Comparison of ENCODE assay signal across 25 cellular contexts in genomic region chr2:166959556-166959955, GRCh38.
"Had no signal": no experiment of that assay in that cellular context is flagged by ENCODE, and none has a peak within 500 bp of the region (broad histone marks: within the 10 kb centered on the region; RNA-seq: fewer than 3 reads in every experiment).

No MANE protein-coding gene starts in this region.

- H3K4me1 ChIP-seq: SJSA1 had no signal

- H3K36me3 ChIP-seq: SJSA1, WERI-Rb-1 had no signal

- H3K27ac Mint-ChIP-seq: activated CD8-positive, alpha-beta T cell treated with anti-CD3 and anti-CD28 coated beads, Interleukin-2, amount 10 ng/mL, durations not matched to agents 7 days and 5 days; T-helper 17 cell had no signal

- H3K9me3 ChIP-seq: body of pancreas, SJSA1 had no signal

- H3K27me3 Mint-ChIP-seq: activated naive CD4-positive, alpha-beta T cell treated with anti-CD3 and anti-CD28 coated beads, Interleukin-2, amount 50 U/mL, for 24 hours; T-helper 17 cell had no signal

- DNase-seq: activated CD4-positive, alpha-beta T cell treated with anti-CD3 and anti-CD28 coated beads for 4 hours; activated CD4-positive, alpha-beta T cell treated with anti-CD3 and anti-CD28 coated beads, Interleukin-2, amount 50 U/mL, for 4 hours; activated CD8-positive, alpha-beta memory T cell treated with anti-CD3 and anti-CD28 coated beads, Interleukin-2, amount 50 U/mL, for 48 hours; activated CD8-positive, alpha-beta T cell treated with anti-CD3 and anti-CD28 coated beads, Interleukin-2, amount 10 ng/mL, durations not matched to agents 7 days and 5 days; activated naive CD4-positive, alpha-beta T cell; activated T-cell treated with anti-CD3 and anti-CD28 coated beads, Interleukin-2, amount 50 U/mL, for 1 hour; aorta; body of pancreas; central memory CD4-positive, alpha-beta T cell; KG1; NCI-H1048; NCI-H146; NCI-H1930; NCI-H2171 treated with DMSO at 0.1 percent for 48 hours; NCI-H226; NCI-H526; NCI-H774; NK-92 treated with Interleukin-12 subunit alpha and Interleukin-12 subunit beta, amount 100 ng/mL, for 24 hours; SHP77; T-helper 17 cell; T1000; WERI-Rb-1 had no signal

- H3K36me3 Mint-ChIP-seq: activated naive CD4-positive, alpha-beta T cell treated with anti-CD3 and anti-CD28 coated beads, Interleukin-2, amount 50 U/mL, for 24 hours had no signal

- H3K4me3 ChIP-seq: body of pancreas, SJSA1 had no signal

- H3K9me3 Mint-ChIP-seq: activated naive CD4-positive, alpha-beta T cell treated with anti-CD3 and anti-CD28 coated beads, Interleukin-2, amount 50 U/mL, for 24 hours had no signal

- H3K4me3 Mint-ChIP-seq: activated CD8-positive, alpha-beta T cell treated with anti-CD3 and anti-CD28 coated beads, Interleukin-2, amount 10 ng/mL, durations not matched to agents 7 days and 5 days; activated naive CD4-positive, alpha-beta T cell treated with anti-CD3 and anti-CD28 coated beads, Interleukin-2, amount 50 U/mL, for 24 hours; T-helper 17 cell had no signal

- ATAC-seq: activated CD4-positive, CD25-positive, alpha-beta regulatory T cell treated with anti-CD3 and anti-CD28 coated beads, Interleukin-2, amount 50 U/mL, for 24 hours; activated CD8-positive, alpha-beta T cell treated with anti-CD3 and anti-CD28 coated beads, Interleukin-2, amount 10 ng/mL, durations not matched to agents 7 days and 5 days; body of pancreas; T-helper 17 cell had no signal

- H3K27ac ChIP-seq: body of pancreas, SJSA1, WERI-Rb-1 had no signal

- H3K4me1 Mint-ChIP-seq: activated naive CD4-positive, alpha-beta T cell treated with anti-CD3 and anti-CD28 coated beads, Interleukin-2, amount 50 U/mL, for 24 hours; T-helper 17 cell had no signal

- H3K27me3 ChIP-seq: body of pancreas, SJSA1 had no signal
